ENCODE assay signal across 27 cellular contexts in the genomic region with DNA sequence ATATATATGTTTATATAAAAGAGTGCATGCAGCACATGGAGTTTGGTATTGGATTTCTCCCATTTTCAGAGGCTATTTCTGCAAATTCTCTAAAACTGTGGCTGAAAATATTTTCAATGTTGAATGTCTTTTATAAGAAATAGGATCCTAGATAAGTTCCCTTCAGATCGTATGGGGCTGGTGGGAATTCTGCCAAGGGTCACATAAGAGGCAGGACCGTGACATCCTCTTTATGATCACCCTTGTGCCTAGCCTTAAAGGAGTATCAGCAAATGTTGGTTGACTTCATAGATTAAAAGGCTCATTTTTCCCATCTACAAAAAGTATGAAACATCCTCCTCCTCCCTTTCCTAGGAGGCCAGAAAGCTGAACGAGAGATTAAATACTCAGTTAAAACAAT. TPM values are rescaled to one million over a fixed set of nuclear protein-coding genes. Genes with fewer than 3 reads are reported as not detected.
DNase-seq lines count a peak whose midpoint lies in the region; ATAC-seq and TF ChIP-seq lines count a peak whose summit lies in the region.
"Had no signal": no experiment of that assay in that cellular context is flagged by ENCODE, and none has a peak within 500 bp of the region (broad histone marks: within the 10 kb centered on the region; RNA-seq: fewer than 3 reads in every experiment).

No MANE protein-coding gene starts in this region.

- no peaks in the 10 kb centered on the region; the same call in 1 of the 2 replicates for H3K36me3 ChIP-seq in MM.1S (replicated peaks; ENCODE audit: insufficient read depth, low read length)
- H3K36me3 ChIP-seq: transverse colon had no signal

- H3K4me2 ChIP-seq in MM.1S (ENCODE audit: low read depth, low read length): peak overlapping the region; percentile 93; the same call in 1 of the 2 replicates

- H3K27me3 ChIP-seq in CD4-positive, alpha-beta T cell (ENCODE audit: control insufficient read depth, insufficient read depth, low read length): no peaks in the 10 kb centered on the region
- H3K27me3 ChIP-seq in MM.1S (replicated peaks; ENCODE audit: insufficient read depth, low read length): no peaks in the 10 kb centered on the region
- H3K27me3 ChIP-seq: heart left ventricle, transverse colon had no signal

- peaks cover 40% of the 10 kb centered on the region for H3F3A ChIP-seq in MM.1S (ENCODE audit: insufficient read depth, low read length)

- ATAC-seq in CD4-positive, alpha-beta T cell (ENCODE audit: poor library complexity): no peak
- no peak for ATAC-seq in central memory CD8-positive, alpha-beta T cell (replicated peaks; ENCODE audit: extremely low read depth, poor library complexity, severe bottlenecking)
- ATAC-seq in GM18867 (IDR thresholded peaks at IDR 0.05; ENCODE audit: unreplicated experiment) (no peak), HG03432 (IDR thresholded peaks at IDR 0.05; ENCODE audit: unreplicated experiment) (no peak)
- ATAC-seq: esophagus mucosa, heart left ventricle, SK-N-SH treated with all-trans-retinoic acid at 6 μM for 48 hours had no signal

- POLR2A ChIA-PET in CD4-positive, alpha-beta T cell (lab: Charles Lee): interaction anchor here (1.4 to 5.4 kb wide), 2 partner anchors 97 to 134 kb away, joined by 7 to 32 read pairs; a partner anchor contains a TSS

- H3K9me2 ChIP-seq in MM.1S (replicated peaks; ENCODE audit: insufficient read depth, low read length): no peaks in the 10 kb centered on the region

- intact Hi-C loops in CD4-positive, alpha-beta T cell (cut with DNase I, micrococcal nuclease): no loop called here

- H3K9me3 Mint-ChIP-seq in CD4-positive, alpha-beta T cell: no peaks in the 10 kb centered on the region
- H3K9me3 Mint-ChIP-seq in central memory CD8-positive, alpha-beta T cell: no peaks in the 10 kb centered on the region
- no peaks in the 10 kb centered on the region for H3K9me3 Mint-ChIP-seq in neural crest cell
- H3K9me3 Mint-ChIP-seq: activated CD4-positive, alpha-beta memory T cell treated with anti-CD3 and anti-CD28 coated beads, Interleukin-2, amount 10 ng/mL, durations not matched to agents 7 days and 5 days; activated naive CD8-positive, alpha-beta T cell treated with anti-CD3 and anti-CD28 coated beads, Interleukin-2, amount 10 ng/mL, durations not matched to agents 7 days and 5 days; endodermal cell; naive B cell; T-helper 1 cell treated with Interleukin-12 subunit alpha and Interleukin-12 subunit beta and Interleukin-4 antibody, amounts not matched to agents 30 μg/mL and 1 μg/mL, for 36 hours had no signal

- peaks cover 27% of the 10 kb centered on the region for H3K36me3 Mint-ChIP-seq in CD4-positive, alpha-beta T cell (ENCODE audit: low read depth)
- H3K36me3 Mint-ChIP-seq in central memory CD8-positive, alpha-beta T cell (ENCODE audit: insufficient read depth): peaks cover 12% of the 10 kb centered on the region
- no peaks in the 10 kb centered on the region for H3K36me3 Mint-ChIP-seq in neural crest cell (ENCODE audit: low read depth)

- H3K4me1 ChIP-seq in MM.1S (ENCODE audit: low read length): peaks cover 35% of the 10 kb centered on the region

- peak overlapping the region; percentile 90 for H3K27ac Mint-ChIP-seq in CD4-positive, alpha-beta T cell
- H3K27ac Mint-ChIP-seq in central memory CD8-positive, alpha-beta T cell (ENCODE audit: low read depth): no peak overlapping the region
- no peak overlapping the region for H3K27ac Mint-ChIP-seq in neural crest cell (ENCODE audit: unreplicated experiment)
- H3K27ac Mint-ChIP-seq: endodermal cell had no signal

- H3K27me3 Mint-ChIP-seq in CD4-positive, alpha-beta T cell: no peaks in the 10 kb centered on the region
- H3K27me3 Mint-ChIP-seq in central memory CD8-positive, alpha-beta T cell: no peaks in the 10 kb centered on the region
- H3K27me3 Mint-ChIP-seq in neural crest cell (ENCODE audit: low read depth): peaks cover 8% of the 10 kb centered on the region
- H3K27me3 Mint-ChIP-seq: activated CD4-positive, alpha-beta memory T cell treated with anti-CD3 and anti-CD28 coated beads, Interleukin-2, amount 10 ng/mL, durations not matched to agents 7 days and 5 days; naive B cell had no signal

- DNase-seq in CD4-positive, alpha-beta T cell: no peak
- DNase-seq in MM.1S (no peak), neural crest cell (ENCODE audit: low read depth, low spot score) (no peak), GM10266 (ENCODE audit: extremely low spot score) (no peak)
- DNase-seq in central memory CD8-positive, alpha-beta T cell (ENCODE audit: low spot score in 2 of 2): no peak
- DNase-seq: activated CD4-positive, alpha-beta memory T cell treated with anti-CD3 and anti-CD28 coated beads, Interleukin-2, amount 10 ng/mL, durations not matched to agents 7 days and 5 days; activated CD4-positive, CD25-positive, alpha-beta regulatory T cell treated with anti-CD3 and anti-CD28 coated beads, Interleukin-2, amount 50 U/mL, for 72 hours; activated effector memory CD4-positive, alpha-beta T cell treated with Interleukin-2 at 50 U/mL for 16 hours; activated naive CD8-positive, alpha-beta T cell treated with anti-CD3 and anti-CD28 coated beads, Interleukin-2, amount 10 ng/mL, durations not matched to agents 7 days and 5 days; dermis blood vessel endothelial cell; DND-41; endodermal cell; KG1; kidney; naive B cell; NCI-H1930; NK-92 treated with Interleukin-12 subunit alpha and Interleukin-12 subunit beta, amount 100 ng/mL, for 24 hours; PC-9; stimulated activated CD4-positive, alpha-beta T cell treated with anti-CD3 and anti-CD28 coated beads, Interleukin-4, amount 100 ng/mL, for 4 hours; transverse colon had no signal

- H4K20me1 ChIP-seq in MM.1S (ENCODE audit: insufficient read depth, low read length): no peaks in the 10 kb centered on the region

- H3K9ac ChIP-seq in MM.1S (ENCODE audit: low read length): no peak overlapping the region

- H3K4me3 ChIP-seq in MM.1S (ENCODE audit: low read length): no peak overlapping the region
- H3K4me3 ChIP-seq: PC-9 had no signal

- CTCF ChIA-PET in CD4-positive, alpha-beta T cell (lab: Charles Lee): interaction anchor here (0.8 kb wide), 2 partner anchors 32 to 133 kb away, joined by 3 to 5 read pairs; no protein-coding TSS in a partner anchor

- H3K4me1 Mint-ChIP-seq in CD4-positive, alpha-beta T cell (ENCODE audit: low read depth): peaks cover 33% of the 10 kb centered on the region
- H3K4me1 Mint-ChIP-seq in central memory CD8-positive, alpha-beta T cell: peaks cover 32% of the 10 kb centered on the region
- H3K4me1 Mint-ChIP-seq in neural crest cell: peaks cover 34% of the 10 kb centered on the region

- H3K4me3 Mint-ChIP-seq in CD4-positive, alpha-beta T cell: peak overlapping the region; percentile 92
- H3K4me3 Mint-ChIP-seq in central memory CD8-positive, alpha-beta T cell: peak overlapping the region; percentile 81
- peak overlapping the region; percentile 91 for H3K4me3 Mint-ChIP-seq in neural crest cell

- H3K27ac ChIP-seq in CD4-positive, alpha-beta T cell (ENCODE audit: low read depth, low read length): no peak overlapping the region
- H3K27ac ChIP-seq in MM.1S (ENCODE audit: low read length): peak overlapping the region; percentile 67; the same call in 1 of the 2 replicates
- H3K27ac ChIP-seq: C4-2B, PC-9 had no signal

- H2AFZ ChIP-seq in MM.1S (ENCODE audit: low read length): no peak overlapping the region
- H2AFZ ChIP-seq: PC-9 had no signal

- H3K79me2 ChIP-seq in MM.1S (ENCODE audit: low read length): peaks cover 37% of the 10 kb centered on the region

- H3K9me3 ChIP-seq in CD4-positive, alpha-beta T cell (ENCODE audit: control insufficient read depth, low read length): no peaks in the 10 kb centered on the region
- H3K9me3 ChIP-seq in MM.1S (replicated peaks; ENCODE audit: insufficient read depth, low read length): no peaks in the 10 kb centered on the region
- H3K9me3 ChIP-seq: heart left ventricle, transverse colon had no signal

- no peak for TF ChIP-seq CTCF in CD4-positive, alpha-beta T cell (IDR thresholded peaks at IDR 0.05)
- no peak for TF ChIP-seq CTCF in MM.1S (IDR thresholded peaks at IDR 0.05; ENCODE audit: low read length)
- no peak for TF ChIP-seq CTCF in neural crest cell (conservative IDR thresholded peaks at IDR 0.05)
- TF ChIP-seq CTCF in GM10266 (IDR thresholded peaks at IDR 0.05; ENCODE audit: control insufficient read depth, insufficient read depth, low read depth, missing control alignments): no peak

RNA-seq across cellular contexts. Expression of a gene that starts 1.3 kb away (rescaled TPM):
- 10 to 100 TPM; 26.6 to 28.2 TPM for total RNA-seq in CD4-positive, alpha-beta T cell
- 10.8 and 14.5 TPM in 2 replicates for total RNA-seq in neural crest cell

RNA-seq across cellular contexts. Expression of a gene that starts 37.7 kb away (rescaled TPM):
- total RNA-seq in CD4-positive, alpha-beta T cell: 1 to 10 TPM; 7.2 to 9.2 TPM
- total RNA-seq in neural crest cell: 5.8 and 7.1 TPM in 2 replicates
